ENCODE assay signal across 35 cellular contexts in the genomic region with DNA sequence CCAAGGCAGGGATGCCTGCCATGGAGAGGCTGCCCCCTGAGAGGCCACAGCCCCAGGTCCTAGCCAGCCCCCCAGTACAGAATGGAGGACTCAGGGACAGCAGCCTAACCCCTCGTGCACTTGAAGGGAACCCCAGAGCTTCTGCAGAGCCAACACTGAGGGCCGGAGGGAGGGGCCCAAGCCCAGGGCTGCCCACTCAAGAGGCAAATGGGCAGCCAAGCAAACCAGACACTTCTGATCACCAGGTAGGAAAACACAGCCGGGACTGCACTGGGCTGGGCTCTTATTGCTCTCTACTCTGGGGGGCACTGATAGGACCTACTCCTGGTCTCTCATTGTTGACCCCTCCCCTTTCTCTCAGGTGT.
"Had no signal": no experiment of that assay in that cellular context is flagged by ENCODE, and none has a peak within 500 bp of the region (broad histone marks: within the 10 kb centered on the region; RNA-seq: fewer than 3 reads in every experiment).

No MANE protein-coding gene starts in this region.

- H3K9me3 Mint-ChIP-seq: activated B cell treated with CpG ODN at 0.5 μM for 24 hours; activated CD8-positive, alpha-beta T cell treated with anti-CD3 and anti-CD28 coated beads for 36 hours; activated T-helper 17 cell treated with anti-CD3 and anti-CD28 coated beads, Interleukin-2, amount 50 U/mL, for 72 hours; effector memory CD8-positive, alpha-beta T cell; T-helper 2 cell treated with Interferon-gamma antibody and Interleukin-4, amounts not matched to agents 5 μg/mL and 100 μg/mL, for 36 hours had no signal

- DNase-seq: activated B cell treated with CpG ODN at 0.5 μM for 24 hours; activated CD4-positive, alpha-beta T cell treated with anti-CD3 and anti-CD28 coated beads for 48 hours; activated CD4-positive, alpha-beta T cell treated with anti-CD3 and anti-CD28 coated beads, Interleukin-2, amount 50 U/mL, for 1 hour; activated CD4-positive, alpha-beta T cell treated with anti-CD3 and anti-CD28 coated beads, Interleukin-2, amount 50 U/mL, for 48 hours; activated CD8-positive, alpha-beta memory T cell treated with anti-CD3 and anti-CD28 coated beads for 24 hours; activated CD8-positive, alpha-beta T cell treated with anti-CD3 and anti-CD28 coated beads for 36 hours; activated effector memory CD4-positive, alpha-beta T cell treated with Interleukin-2 at 50 U/mL for 16 hours; activated gamma-delta T cell treated with Interleukin-2 at 50 U/mL for 16 hours; activated naive CD4-positive, alpha-beta T cell treated with anti-CD3 and anti-CD28 coated beads, Interleukin-2, amount 50 U/mL, for 16 hours; activated naive CD4-positive, alpha-beta T cell treated with Interleukin-2 at 50 U/mL for 16 hours; activated T-cell treated with anti-CD3 and anti-CD28 coated beads, Interleukin-2, amount 50 U/mL, for 1 hour; amniotic stem cell; anterior cingulate cortex; brain microvascular endothelial cell; caudate nucleus; cortex of kidney; dermis blood vessel endothelial cell; effector CD4-positive, alpha-beta T cell; effector memory CD8-positive, alpha-beta T cell; esophagus squamous epithelium; foreskin melanocyte; heart right ventricle; T-helper 17 cell; T1000 had no signal

- FAIRE-seq: astrocyte, bronchial epithelial cell, colon had no signal

- H3K36me3 Mint-ChIP-seq: activated naive CD8-positive, alpha-beta T cell had no signal

- H3K4me2 ChIP-seq: hepatocyte had no signal

- H3K4me3 ChIP-seq: esophagus squamous epithelium, gastroesophageal sphincter, heart right ventricle, hepatocyte had no signal

- H3K27me3 Mint-ChIP-seq: activated B cell treated with CpG ODN at 0.5 μM for 24 hours; activated CD8-positive, alpha-beta T cell treated with anti-CD3 and anti-CD28 coated beads for 36 hours; activated naive CD8-positive, alpha-beta T cell; activated T-helper 17 cell treated with anti-CD3 and anti-CD28 coated beads, Interleukin-2, amount 50 U/mL, for 72 hours; effector memory CD8-positive, alpha-beta T cell; T-helper 17 cell had no signal

- H3K27ac ChIP-seq: brain microvascular endothelial cell, epithelial cell of prostate, esophagus squamous epithelium, gastroesophageal sphincter, heart right ventricle, hepatocyte, WERI-Rb-1 had no signal

- ATAC-seq: activated CD4-positive, CD25-positive, alpha-beta regulatory T cell treated with anti-CD3 and anti-CD28 coated beads, Interleukin-2, amount 50 U/mL, for 24 hours; activated CD8-positive, alpha-beta T cell treated with anti-CD3 and anti-CD28 coated beads for 36 hours; activated T-helper 17 cell treated with anti-CD3 and anti-CD28 coated beads, Interleukin-2, amount 50 U/mL, for 72 hours; effector memory CD8-positive, alpha-beta T cell; gastroesophageal sphincter; heart right ventricle; T-helper 17 cell had no signal

- H3K27me3 ChIP-seq: brain microvascular endothelial cell, esophagus squamous epithelium, hepatocyte had no signal

- H2AFZ ChIP-seq: hepatocyte had no signal

- H3K9me3 ChIP-seq: esophagus squamous epithelium, gastroesophageal sphincter, heart right ventricle had no signal

- H3K4me3 Mint-ChIP-seq: activated B cell treated with CpG ODN at 0.5 μM for 24 hours; activated CD8-positive, alpha-beta T cell treated with anti-CD3 and anti-CD28 coated beads for 36 hours; effector memory CD8-positive, alpha-beta T cell; T-helper 17 cell; T-helper 2 cell treated with Interferon-gamma antibody and Interleukin-4, amounts not matched to agents 5 μg/mL and 100 μg/mL, for 36 hours had no signal

- H3K27ac Mint-ChIP-seq: activated B cell treated with CpG ODN at 0.5 μM for 24 hours; activated naive CD8-positive, alpha-beta T cell; T-helper 17 cell had no signal
